Comparison of ENCODE assay signal across 1 cellular context in the genomic region with DNA sequence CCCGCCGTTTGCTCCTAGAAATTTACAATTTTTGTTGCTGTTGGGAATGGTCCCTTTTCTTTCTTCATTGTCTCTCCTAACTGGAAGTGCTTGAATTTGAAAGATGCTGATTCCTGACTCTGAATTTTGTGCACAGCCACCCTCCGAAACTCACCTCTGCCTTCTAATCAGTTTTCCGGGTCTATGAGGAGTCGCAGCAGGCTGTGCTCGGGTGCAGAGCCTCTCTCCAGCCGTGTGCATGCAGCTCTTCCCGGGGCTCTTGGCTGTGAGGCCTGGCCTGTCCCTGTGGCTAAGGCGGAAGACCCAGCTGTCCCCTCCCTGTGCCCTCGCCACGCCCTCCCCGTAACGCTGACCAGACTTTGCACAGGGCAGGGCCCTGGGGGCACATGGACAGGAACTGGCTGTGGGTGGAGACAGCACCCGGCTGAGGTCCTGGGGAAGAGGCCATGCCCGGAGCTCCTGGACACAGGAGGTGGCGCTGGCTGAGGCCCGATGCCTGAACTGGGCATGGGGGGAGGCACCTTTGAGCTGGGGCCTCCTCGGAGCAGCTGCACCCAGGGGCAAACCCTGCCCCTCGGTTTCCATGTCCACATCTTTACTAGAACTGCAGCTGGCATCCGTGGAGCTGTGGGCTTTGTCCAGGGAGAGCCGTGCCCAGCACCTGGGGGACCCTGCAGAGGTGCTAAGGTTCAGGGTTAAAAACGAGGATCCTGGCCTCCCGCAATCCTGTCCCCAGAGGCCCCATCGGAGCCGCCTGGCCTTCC.
A peak's percentile ranks its signal among the peaks of the same experiment; 100 is the strongest.
TF ChIP-seq lines count a peak whose summit lies in the region.

No MANE protein-coding gene starts in this region.

TF ChIP-seq in HepG2, 621 proteins besides CTCF, POLR2A, EP300 and RAD21 (continued from another document and continues in another):
- TF ChIP-seq, protein P1, sequence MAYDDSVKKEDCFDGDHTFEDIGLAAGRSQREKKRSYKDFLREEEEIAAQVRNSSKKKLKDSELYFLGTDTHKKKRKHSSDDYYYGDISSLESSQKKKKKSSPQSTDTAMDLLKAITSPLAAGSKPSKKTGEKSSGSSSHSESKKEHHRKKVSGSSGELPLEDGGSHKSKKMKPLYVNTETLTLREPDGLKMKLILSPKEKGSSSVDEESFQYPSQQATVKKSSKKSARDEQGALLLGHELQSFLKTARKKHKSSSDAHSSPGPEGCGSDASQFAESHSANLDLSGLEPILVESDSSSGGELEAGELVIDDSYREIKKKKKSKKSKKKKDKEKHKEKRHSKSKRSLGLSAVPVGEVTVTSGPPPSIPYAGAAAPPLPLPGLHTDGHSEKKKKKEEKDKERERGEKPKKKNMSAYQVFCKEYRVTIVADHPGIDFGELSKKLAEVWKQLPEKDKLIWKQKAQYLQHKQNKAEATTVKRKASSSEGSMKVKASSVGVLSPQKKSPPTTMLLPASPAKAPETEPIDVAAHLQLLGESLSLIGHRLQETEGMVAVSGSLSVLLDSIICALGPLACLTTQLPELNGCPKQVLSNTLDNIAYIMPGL (CRISPR knock-in tag; IDR thresholded peaks at IDR 0.05; ENCODE audit: borderline replicate concordance in 1 of 2, low read depth in 1 of 2): peak; percentile 77 to 89; a peak in 3 of 4 replicates
- TF ChIP-seq KAT7 (CRISPR knock-in tag; IDR thresholded peaks at IDR 0.05; ENCODE audit: borderline replicate concordance) (peak; percentile 41; the same call in 1 of the 2 replicates), PCBP1 (IDR thresholded peaks at IDR 0.05; ENCODE audit: borderline replicate concordance, low read depth, low read length) (0 out of 2 replicates have a peak, but pooled peaks have one; percentile 40), MIXL1 (CRISPR knock-in tag; IDR thresholded peaks at IDR 0.05) (peak; percentile 65; the same call in 1 of the 2 replicates), KDM1A (CRISPR knock-in tag; IDR thresholded peaks at IDR 0.05) (peak; percentile 70; the same call in 1 of the 2 replicates), ZFP41 (CRISPR knock-in tag; IDR thresholded peaks at IDR 0.05; ENCODE audit: borderline replicate concordance) (peak; percentile 59; the same call in 1 of the 2 replicates), U2AF2 (IDR thresholded peaks at IDR 0.05; ENCODE audit: low read depth, low read length) (no peak), RORA (CRISPR knock-in tag; IDR thresholded peaks at IDR 0.05) (no peak), ZNF879 (CRISPR knock-in tag; IDR thresholded peaks at IDR 0.05) (peak; percentile 79; the same call in 1 of the 2 replicates), HOXA5 (CRISPR knock-in tag; IDR thresholded peaks at IDR 0.05) (no peak), GATAD1 (CRISPR knock-in tag; IDR thresholded peaks at IDR 0.05) (peak; percentile 72), ZNF10 (CRISPR knock-in tag; IDR thresholded peaks at IDR 0.05; ENCODE audit: borderline replicate concordance, low read depth) (no peak), ZNF274 (CRISPR knock-in tag; IDR thresholded peaks at IDR 0.05) (peak; percentile 89), CREM (IDR thresholded peaks at IDR 0.05) (peak; percentile 43; the same call in 1 of the 2 replicates), CREM (CRISPR knock-in tag; IDR thresholded peaks at IDR 0.05) (no peak), DPF2 (CRISPR knock-in tag; IDR thresholded peaks at IDR 0.05; ENCODE audit: borderline replicate concordance, low read depth) (peak; percentile 72), ZNF496 (CRISPR knock-in tag; IDR thresholded peaks at IDR 0.05; ENCODE audit: insufficient replicate concordance) (no peak), RCOR2 (CRISPR knock-in tag; IDR thresholded peaks at IDR 0.05) (0 out of 2 replicates have a peak, but pooled peaks have one; percentile 44), RFXANK (CRISPR knock-in tag; IDR thresholded peaks at IDR 0.05) (peak; percentile 83; the same call in 1 of the 2 replicates), ATRX (CRISPR knock-in tag; IDR thresholded peaks at IDR 0.05; ENCODE audit: borderline replicate concordance) (no peak), RARG (CRISPR knock-in tag; IDR thresholded peaks at IDR 0.05; ENCODE audit: low read depth) (0 out of 2 replicates have a peak, but pooled peaks have one; percentile 83)
- TF ChIP-seq, protein P2, sequence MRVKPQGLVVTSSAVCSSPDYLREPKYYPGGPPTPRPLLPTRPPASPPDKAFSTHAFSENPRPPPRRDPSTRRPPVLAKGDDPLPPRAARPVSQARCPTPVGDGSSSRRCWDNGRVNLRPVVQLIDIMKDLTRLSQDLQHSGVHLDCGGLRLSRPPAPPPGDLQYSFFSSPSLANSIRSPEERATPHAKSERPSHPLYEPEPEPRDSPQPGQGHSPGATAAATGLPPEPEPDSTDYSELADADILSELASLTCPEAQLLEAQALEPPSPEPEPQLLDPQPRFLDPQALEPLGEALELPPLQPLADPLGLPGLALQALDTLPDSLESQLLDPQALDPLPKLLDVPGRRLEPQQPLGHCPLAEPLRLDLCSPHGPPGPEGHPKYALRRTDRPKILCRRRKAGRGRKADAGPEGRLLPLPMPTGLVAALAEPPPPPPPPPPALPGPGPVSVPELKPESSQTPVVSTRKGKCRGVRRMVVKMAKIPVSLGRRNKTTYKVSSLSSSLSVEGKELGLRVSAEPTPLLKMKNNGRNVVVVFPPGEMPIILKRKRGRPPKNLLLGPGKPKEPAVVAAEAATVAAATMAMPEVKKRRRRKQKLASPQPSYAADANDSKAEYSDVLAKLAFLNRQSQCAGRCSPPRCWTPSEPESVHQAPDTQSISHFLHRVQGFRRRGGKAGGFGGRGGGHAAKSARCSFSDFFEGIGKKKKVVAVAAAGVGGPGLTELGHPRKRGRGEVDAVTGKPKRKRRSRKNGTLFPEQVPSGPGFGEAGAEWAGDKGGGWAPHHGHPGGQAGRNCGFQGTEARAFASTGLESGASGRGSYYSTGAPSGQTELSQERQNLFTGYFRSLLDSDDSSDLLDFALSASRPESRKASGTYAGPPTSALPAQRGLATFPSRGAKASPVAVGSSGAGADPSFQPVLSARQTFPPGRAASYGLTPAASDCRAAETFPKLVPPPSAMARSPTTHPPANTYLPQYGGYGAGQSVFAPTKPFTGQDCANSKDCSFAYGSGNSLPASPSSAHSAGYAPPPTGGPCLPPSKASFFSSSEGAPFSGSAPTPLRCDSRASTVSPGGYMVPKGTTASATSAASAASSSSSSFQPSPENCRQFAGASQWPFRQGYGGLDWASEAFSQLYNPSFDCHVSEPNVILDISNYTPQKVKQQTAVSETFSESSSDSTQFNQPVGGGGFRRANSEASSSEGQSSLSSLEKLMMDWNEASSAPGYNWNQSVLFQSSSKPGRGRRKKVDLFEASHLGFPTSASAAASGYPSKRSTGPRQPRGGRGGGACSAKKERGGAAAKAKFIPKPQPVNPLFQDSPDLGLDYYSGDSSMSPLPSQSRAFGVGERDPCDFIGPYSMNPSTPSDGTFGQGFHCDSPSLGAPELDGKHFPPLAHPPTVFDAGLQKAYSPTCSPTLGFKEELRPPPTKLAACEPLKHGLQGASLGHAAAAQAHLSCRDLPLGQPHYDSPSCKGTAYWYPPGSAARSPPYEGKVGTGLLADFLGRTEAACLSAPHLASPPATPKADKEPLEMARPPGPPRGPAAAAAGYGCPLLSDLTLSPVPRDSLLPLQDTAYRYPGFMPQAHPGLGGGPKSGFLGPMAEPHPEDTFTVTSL (CRISPR knock-in tag; IDR thresholded peaks at IDR 0.05; ENCODE audit: borderline replicate concordance): peak; percentile 54; the same call in 1 of the 2 replicates
- TF ChIP-seq, protein P3, sequence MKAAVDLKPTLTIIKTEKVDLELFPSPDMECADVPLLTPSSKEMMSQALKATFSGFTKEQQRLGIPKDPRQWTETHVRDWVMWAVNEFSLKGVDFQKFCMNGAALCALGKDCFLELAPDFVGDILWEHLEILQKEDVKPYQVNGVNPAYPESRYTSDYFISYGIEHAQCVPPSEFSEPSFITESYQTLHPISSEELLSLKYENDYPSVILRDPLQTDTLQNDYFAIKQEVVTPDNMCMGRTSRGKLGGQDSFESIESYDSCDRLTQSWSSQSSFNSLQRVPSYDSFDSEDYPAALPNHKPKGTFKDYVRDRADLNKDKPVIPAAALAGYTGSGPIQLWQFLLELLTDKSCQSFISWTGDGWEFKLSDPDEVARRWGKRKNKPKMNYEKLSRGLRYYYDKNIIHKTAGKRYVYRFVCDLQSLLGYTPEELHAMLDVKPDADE (CRISPR knock-in tag; IDR thresholded peaks at IDR 0.05): no peak
- TF ChIP-seq, protein P4, sequence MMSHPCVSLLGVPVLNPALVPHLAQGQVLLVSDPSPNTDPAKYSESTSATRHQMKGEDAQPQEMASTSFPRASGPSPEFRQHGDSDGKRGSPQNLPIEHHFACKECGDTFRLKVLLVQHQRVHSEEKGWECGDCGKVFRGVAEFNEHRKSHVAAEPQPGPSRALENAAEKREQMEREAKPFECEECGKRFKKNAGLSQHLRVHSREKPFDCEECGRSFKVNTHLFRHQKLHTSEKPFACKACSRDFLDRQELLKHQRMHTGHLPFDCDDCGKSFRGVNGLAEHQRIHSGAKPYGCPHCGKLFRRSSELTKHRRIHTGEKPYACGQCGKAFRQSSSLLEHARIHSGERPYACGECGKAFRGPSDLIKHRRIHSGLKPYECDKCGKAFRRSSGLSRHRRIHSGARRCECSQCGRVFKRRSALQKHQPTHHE (CRISPR knock-in tag; IDR thresholded peaks at IDR 0.05; ENCODE audit: borderline replicate concordance): peak; percentile 91; the same call in 1 of the 2 replicates
- TF ChIP-seq, protein P5, sequence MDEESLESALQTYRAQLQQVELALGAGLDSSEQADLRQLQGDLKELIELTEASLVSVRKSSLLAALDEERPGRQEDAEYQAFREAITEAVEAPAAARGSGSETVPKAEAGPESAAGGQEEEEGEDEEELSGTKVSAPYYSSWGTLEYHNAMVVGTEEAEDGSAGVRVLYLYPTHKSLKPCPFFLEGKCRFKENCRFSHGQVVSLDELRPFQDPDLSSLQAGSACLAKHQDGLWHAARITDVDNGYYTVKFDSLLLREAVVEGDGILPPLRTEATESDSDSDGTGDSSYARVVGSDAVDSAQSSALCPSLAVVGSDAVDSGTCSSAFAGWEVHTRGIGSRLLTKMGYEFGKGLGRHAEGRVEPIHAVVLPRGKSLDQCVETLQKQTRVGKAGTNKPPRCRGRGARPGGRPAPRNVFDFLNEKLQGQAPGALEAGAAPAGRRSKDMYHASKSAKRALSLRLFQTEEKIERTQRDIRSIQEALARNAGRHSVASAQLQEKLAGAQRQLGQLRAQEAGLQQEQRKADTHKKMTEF (CRISPR knock-in tag; IDR thresholded peaks at IDR 0.05): peak; percentile 91
- TF ChIP-seq, protein P6, sequence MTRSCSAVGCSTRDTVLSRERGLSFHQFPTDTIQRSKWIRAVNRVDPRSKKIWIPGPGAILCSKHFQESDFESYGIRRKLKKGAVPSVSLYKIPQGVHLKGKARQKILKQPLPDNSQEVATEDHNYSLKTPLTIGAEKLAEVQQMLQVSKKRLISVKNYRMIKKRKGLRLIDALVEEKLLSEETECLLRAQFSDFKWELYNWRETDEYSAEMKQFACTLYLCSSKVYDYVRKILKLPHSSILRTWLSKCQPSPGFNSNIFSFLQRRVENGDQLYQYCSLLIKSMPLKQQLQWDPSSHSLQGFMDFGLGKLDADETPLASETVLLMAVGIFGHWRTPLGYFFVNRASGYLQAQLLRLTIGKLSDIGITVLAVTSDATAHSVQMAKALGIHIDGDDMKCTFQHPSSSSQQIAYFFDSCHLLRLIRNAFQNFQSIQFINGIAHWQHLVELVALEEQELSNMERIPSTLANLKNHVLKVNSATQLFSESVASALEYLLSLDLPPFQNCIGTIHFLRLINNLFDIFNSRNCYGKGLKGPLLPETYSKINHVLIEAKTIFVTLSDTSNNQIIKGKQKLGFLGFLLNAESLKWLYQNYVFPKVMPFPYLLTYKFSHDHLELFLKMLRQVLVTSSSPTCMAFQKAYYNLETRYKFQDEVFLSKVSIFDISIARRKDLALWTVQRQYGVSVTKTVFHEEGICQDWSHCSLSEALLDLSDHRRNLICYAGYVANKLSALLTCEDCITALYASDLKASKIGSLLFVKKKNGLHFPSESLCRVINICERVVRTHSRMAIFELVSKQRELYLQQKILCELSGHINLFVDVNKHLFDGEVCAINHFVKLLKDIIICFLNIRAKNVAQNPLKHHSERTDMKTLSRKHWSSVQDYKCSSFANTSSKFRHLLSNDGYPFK (CRISPR knock-in tag; IDR thresholded peaks at IDR 0.05; ENCODE audit: borderline replicate concordance): peak; percentile 13; the same call in 1 of the 2 replicates
- TF ChIP-seq, protein P7, sequence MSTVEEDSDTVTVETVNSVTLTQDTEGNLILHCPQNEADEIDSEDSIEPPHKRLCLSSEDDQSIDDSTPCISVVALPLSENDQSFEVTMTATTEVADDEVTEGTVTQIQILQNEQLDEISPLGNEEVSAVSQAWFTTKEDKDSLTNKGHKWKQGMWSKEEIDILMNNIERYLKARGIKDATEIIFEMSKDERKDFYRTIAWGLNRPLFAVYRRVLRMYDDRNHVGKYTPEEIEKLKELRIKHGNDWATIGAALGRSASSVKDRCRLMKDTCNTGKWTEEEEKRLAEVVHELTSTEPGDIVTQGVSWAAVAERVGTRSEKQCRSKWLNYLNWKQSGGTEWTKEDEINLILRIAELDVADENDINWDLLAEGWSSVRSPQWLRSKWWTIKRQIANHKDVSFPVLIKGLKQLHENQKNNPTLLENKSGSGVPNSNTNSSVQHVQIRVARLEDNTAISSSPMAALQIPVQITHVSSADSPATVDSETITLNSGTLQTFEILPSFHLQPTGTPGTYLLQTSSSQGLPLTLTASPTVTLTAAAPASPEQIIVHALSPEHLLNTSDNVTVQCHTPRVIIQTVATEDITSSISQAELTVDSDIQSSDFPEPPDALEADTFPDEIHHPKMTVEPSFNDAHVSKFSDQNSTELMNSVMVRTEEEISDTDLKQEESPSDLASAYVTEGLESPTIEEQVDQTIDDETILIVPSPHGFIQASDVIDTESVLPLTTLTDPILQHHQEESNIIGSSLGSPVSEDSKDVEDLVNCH (CRISPR knock-in tag; IDR thresholded peaks at IDR 0.05): 0 out of 2 replicates have a peak, but pooled peaks have one; percentile 70
- TF ChIP-seq, protein P8, sequence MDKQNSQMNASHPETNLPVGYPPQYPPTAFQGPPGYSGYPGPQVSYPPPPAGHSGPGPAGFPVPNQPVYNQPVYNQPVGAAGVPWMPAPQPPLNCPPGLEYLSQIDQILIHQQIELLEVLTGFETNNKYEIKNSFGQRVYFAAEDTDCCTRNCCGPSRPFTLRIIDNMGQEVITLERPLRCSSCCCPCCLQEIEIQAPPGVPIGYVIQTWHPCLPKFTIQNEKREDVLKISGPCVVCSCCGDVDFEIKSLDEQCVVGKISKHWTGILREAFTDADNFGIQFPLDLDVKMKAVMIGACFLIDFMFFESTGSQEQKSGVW (CRISPR knock-in tag; IDR thresholded peaks at IDR 0.05; ENCODE audit: borderline replicate concordance): no peak; the same call in 1 of the 2 replicates
- TF ChIP-seq, protein P9, sequence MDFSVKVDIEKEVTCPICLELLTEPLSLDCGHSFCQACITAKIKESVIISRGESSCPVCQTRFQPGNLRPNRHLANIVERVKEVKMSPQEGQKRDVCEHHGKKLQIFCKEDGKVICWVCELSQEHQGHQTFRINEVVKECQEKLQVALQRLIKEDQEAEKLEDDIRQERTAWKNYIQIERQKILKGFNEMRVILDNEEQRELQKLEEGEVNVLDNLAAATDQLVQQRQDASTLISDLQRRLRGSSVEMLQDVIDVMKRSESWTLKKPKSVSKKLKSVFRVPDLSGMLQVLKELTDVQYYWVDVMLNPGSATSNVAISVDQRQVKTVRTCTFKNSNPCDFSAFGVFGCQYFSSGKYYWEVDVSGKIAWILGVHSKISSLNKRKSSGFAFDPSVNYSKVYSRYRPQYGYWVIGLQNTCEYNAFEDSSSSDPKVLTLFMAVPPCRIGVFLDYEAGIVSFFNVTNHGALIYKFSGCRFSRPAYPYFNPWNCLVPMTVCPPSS (IDR thresholded peaks at IDR 0.05): no peak
